Comparison of ENCODE assay signal across 1 cellular context in the genomic region with DNA sequence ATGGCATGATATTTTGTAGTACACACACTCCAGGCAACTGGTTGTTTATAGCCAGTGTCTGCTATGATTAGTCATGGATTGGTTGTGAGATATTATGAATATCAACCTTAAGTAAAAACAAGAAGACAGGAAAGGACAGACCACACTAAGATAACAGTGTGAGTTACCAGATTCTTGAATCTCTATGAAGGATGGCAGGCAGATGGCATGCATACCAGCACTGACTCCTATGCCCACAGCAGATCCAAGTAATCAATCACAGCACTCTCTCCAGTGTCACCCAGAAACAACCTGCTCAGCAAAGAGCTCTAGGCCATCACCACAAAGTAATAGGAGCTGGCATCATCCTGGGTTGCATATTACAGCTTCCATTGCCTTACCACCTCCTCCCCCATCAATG.
TF ChIP-seq lines count a peak whose summit lies in the region.

No MANE protein-coding gene starts in this region.

TF ChIP-seq in SK-N-SH treated with all-trans-retinoic acid at 6 μM for 48 hours, 23 proteins besides CTCF, POLR2A, EP300 and RAD21 (continued from another document):
- TF ChIP-seq, protein P1, sequence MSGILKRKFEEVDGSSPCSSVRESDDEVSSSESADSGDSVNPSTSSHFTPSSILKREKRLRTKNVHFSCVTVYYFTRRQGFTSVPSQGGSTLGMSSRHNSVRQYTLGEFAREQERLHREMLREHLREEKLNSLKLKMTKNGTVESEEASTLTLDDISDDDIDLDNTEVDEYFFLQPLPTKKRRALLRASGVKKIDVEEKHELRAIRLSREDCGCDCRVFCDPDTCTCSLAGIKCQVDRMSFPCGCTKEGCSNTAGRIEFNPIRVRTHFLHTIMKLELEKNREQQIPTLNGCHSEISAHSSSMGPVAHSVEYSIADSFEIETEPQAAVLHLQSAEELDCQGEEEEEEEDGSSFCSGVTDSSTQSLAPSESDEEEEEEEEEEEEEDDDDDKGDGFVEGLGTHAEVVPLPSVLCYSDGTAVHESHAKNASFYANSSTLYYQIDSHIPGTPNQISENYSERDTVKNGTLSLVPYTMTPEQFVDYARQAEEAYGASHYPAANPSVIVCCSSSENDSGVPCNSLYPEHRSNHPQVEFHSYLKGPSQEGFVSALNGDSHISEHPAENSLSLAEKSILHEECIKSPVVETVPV (CRISPR knock-in tag; IDR thresholded peaks at IDR 0.05): no peak
- TF ChIP-seq SNAI2 (CRISPR knock-in tag; IDR thresholded peaks at IDR 0.05) (no peak), TCF4 (CRISPR knock-in tag; IDR thresholded peaks at IDR 0.05; ENCODE audit: borderline replicate concordance) (no peak), PPARA (CRISPR knock-in tag; IDR thresholded peaks at IDR 0.05; ENCODE audit: borderline replicate concordance) (no peak), ZNF565 (CRISPR knock-in tag; conservative IDR thresholded peaks at IDR 0.05; ENCODE audit: low read depth) (no peak), GLIS3 (CRISPR knock-in tag; IDR thresholded peaks at IDR 0.05) (no peak), ZNF70 (CRISPR knock-in tag; IDR thresholded peaks at IDR 0.05) (no peak), BACH2 (CRISPR knock-in tag; IDR thresholded peaks at IDR 0.05; ENCODE audit: borderline replicate concordance) (no peak), ZFP30 (CRISPR knock-in tag; IDR thresholded peaks at IDR 0.05) (no peak), OSR1 (CRISPR knock-in tag; IDR thresholded peaks at IDR 0.05) (no peak), ESRRG (CRISPR knock-in tag; IDR thresholded peaks at IDR 0.05) (no peak), ZNF8 (CRISPR knock-in tag; IDR thresholded peaks at IDR 0.05) (no peak), ZFP3 (CRISPR knock-in tag; IDR thresholded peaks at IDR 0.05) (no peak)
- TF ChIP-seq, protein P2, sequence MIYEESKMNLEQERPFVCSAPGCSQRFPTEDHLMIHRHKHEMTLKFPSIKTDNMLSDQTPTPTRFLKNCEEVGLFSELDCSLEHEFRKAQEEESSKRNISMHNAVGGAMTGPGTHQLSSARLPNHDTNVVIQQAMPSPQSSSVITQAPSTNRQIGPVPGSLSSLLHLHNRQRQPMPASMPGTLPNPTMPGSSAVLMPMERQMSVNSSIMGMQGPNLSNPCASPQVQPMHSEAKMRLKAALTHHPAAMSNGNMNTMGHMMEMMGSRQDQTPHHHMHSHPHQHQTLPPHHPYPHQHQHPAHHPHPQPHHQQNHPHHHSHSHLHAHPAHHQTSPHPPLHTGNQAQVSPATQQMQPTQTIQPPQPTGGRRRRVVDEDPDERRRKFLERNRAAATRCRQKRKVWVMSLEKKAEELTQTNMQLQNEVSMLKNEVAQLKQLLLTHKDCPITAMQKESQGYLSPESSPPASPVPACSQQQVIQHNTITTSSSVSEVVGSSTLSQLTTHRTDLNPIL (CRISPR knock-in tag; IDR thresholded peaks at IDR 0.05; ENCODE audit: low read depth): no peak
- TF ChIP-seq, protein P3, sequence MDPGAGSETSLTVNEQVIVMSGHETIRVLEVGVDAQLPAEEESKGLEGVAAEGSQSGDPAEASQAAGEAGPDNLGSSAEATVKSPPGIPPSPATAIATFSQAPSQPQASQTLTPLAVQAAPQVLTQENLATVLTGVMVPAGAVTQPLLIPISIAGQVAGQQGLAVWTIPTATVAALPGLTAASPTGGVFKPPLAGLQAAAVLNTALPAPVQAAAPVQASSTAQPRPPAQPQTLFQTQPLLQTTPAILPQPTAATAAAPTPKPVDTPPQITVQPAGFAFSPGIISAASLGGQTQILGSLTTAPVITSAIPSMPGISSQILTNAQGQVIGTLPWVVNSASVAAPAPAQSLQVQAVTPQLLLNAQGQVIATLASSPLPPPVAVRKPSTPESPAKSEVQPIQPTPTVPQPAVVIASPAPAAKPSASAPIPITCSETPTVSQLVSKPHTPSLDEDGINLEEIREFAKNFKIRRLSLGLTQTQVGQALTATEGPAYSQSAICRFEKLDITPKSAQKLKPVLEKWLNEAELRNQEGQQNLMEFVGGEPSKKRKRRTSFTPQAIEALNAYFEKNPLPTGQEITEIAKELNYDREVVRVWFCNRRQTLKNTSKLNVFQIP (CRISPR knock-in tag; IDR thresholded peaks at IDR 0.05; ENCODE audit: borderline replicate concordance, low read depth): no peak
- TF ChIP-seq, protein P4, sequence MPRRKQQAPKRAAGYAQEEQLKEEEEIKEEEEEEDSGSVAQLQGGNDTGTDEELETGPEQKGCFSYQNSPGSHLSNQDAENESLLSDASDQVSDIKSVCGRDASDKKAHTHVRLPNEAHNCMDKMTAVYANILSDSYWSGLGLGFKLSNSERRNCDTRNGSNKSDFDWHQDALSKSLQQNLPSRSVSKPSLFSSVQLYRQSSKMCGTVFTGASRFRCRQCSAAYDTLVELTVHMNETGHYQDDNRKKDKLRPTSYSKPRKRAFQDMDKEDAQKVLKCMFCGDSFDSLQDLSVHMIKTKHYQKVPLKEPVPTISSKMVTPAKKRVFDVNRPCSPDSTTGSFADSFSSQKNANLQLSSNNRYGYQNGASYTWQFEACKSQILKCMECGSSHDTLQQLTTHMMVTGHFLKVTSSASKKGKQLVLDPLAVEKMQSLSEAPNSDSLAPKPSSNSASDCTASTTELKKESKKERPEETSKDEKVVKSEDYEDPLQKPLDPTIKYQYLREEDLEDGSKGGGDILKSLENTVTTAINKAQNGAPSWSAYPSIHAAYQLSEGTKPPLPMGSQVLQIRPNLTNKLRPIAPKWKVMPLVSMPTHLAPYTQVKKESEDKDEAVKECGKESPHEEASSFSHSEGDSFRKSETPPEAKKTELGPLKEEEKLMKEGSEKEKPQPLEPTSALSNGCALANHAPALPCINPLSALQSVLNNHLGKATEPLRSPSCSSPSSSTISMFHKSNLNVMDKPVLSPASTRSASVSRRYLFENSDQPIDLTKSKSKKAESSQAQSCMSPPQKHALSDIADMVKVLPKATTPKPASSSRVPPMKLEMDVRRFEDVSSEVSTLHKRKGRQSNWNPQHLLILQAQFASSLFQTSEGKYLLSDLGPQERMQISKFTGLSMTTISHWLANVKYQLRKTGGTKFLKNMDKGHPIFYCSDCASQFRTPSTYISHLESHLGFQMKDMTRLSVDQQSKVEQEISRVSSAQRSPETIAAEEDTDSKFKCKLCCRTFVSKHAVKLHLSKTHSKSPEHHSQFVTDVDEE (CRISPR knock-in tag; IDR thresholded peaks at IDR 0.05): no peak
- TF ChIP-seq, protein P5, sequence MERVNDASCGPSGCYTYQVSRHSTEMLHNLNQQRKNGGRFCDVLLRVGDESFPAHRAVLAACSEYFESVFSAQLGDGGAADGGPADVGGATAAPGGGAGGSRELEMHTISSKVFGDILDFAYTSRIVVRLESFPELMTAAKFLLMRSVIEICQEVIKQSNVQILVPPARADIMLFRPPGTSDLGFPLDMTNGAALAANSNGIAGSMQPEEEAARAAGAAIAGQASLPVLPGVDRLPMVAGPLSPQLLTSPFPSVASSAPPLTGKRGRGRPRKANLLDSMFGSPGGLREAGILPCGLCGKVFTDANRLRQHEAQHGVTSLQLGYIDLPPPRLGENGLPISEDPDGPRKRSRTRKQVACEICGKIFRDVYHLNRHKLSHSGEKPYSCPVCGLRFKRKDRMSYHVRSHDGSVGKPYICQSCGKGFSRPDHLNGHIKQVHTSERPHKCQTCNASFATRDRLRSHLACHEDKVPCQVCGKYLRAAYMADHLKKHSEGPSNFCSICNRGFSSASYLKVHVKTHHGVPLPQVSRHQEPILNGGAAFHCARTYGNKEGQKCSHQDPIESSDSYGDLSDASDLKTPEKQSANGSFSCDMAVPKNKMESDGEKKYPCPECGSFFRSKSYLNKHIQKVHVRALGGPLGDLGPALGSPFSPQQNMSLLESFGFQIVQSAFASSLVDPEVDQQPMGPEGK (CRISPR knock-in tag; IDR thresholded peaks at IDR 0.05; ENCODE audit: borderline replicate concordance): no peak
